8 cellular contexts compared by ENCODE assay signal in genomic region chr2:231297108-231297908, GRCh38.
DNase-seq lines count a peak whose midpoint lies in the region; ATAC-seq and TF ChIP-seq lines count a peak whose summit lies in the region.

No MANE protein-coding gene starts in this region.

- H3K4me1 Mint-ChIP-seq in endodermal cell (peaks cover 12% of the 10 kb centered on the region), type B pancreatic cell (ENCODE audit: unreplicated experiment) (peaks cover 17% of the 10 kb centered on the region)

- no peak overlapping the region for H3K4ac ChIP-seq in mesenchymal stem cell (ENCODE audit: low read depth in 1 of 2, low read length in 2 of 2)

- no peaks in the 10 kb centered on the region for H3K27me3 ChIP-seq in endodermal cell (ENCODE audit: control insufficient read depth, insufficient read depth, low read length, poor library complexity, severe bottlenecking)
- H3K27me3 ChIP-seq in mesenchymal stem cell (ENCODE audit: control insufficient read depth in 1 of 2, insufficient read depth in 1 of 2, low read length in 2 of 2) = no peaks in the 10 kb centered on the region

- ATAC-seq in GM19324 (IDR thresholded peaks at IDR 0.05; ENCODE audit: low FRiP score, unreplicated experiment) = peak; percentile 74

- no peak overlapping the region for H4K8ac ChIP-seq in mesenchymal stem cell (ENCODE audit: low read length)

- H3K9me3 Mint-ChIP-seq in endodermal cell = no peaks in the 10 kb centered on the region
- no peaks in the 10 kb centered on the region for H3K9me3 Mint-ChIP-seq in type B pancreatic cell

- TF ChIP-seq CTCF in endodermal cell (conservative IDR thresholded peaks at IDR 0.05) (peak; percentile 91), type B pancreatic cell (conservative IDR thresholded peaks at IDR 0.05) (peak; percentile 82)

- H2BK120ac ChIP-seq in mesenchymal stem cell (ENCODE audit: low read depth, low read length) = no peak overlapping the region

- H3K36me3 Mint-ChIP-seq in endodermal cell (ENCODE audit: low read depth) (peaks cover 19% of the 10 kb centered on the region), type B pancreatic cell (peaks cover 18% of the 10 kb centered on the region)

- H3K18ac ChIP-seq in mesenchymal stem cell (ENCODE audit: low read depth in 1 of 2, low read length in 2 of 2) = no peak overlapping the region

- no peak overlapping the region for H3K14ac ChIP-seq in mesenchymal stem cell (ENCODE audit: low read length in 2 of 2)

- no peak overlapping the region for H3K23ac ChIP-seq in mesenchymal stem cell (ENCODE audit: low read length in 2 of 2)

- H3K4me2 ChIP-seq in mesenchymal stem cell (ENCODE audit: low read length, poor library complexity, severe bottlenecking) = no peak overlapping the region

- no peaks in the 10 kb centered on the region for H3K9me3 ChIP-seq in endodermal cell (ENCODE audit: control insufficient read depth, low read length)
- no peaks in the 10 kb centered on the region for H3K9me3 ChIP-seq in mesenchymal stem cell (ENCODE audit: control insufficient read depth, low read length)

- no peak overlapping the region for H3K27ac Mint-ChIP-seq in endodermal cell
- H3K27ac Mint-ChIP-seq in type B pancreatic cell = peak overlapping the region; percentile 52

- H3K27ac ChIP-seq in endodermal cell (ENCODE audit: low read depth, low read length) (no peak overlapping the region), mesenchymal stem cell (ENCODE audit: low read length, poor library complexity, severe bottlenecking) (peak overlapping the region; percentile 85)

- H3K79me1 ChIP-seq in mesenchymal stem cell (replicated peaks; ENCODE audit: low read length, poor library complexity, severe bottlenecking) = peaks cover 11% of the 10 kb centered on the region

- H2BK12ac ChIP-seq in mesenchymal stem cell (ENCODE audit: low read length in 2 of 2) = no peak overlapping the region

- WGBS in endodermal cell (ENCODE audit: insufficient coverage in 1 of 2, insufficient read length in 1 of 2), 2 experiments = 57 to 59% methylated on average over 10 to 12 of the region's 12 CpGs
- 49% methylated on average over 11 of the region's 12 CpGs for WGBS in mesenchymal stem cell

- H3K4me1 ChIP-seq in endodermal cell (ENCODE audit: control insufficient read depth, insufficient read depth, low read length) (no peaks in the 10 kb centered on the region), mesenchymal stem cell (ENCODE audit: control insufficient read depth, insufficient read depth, low read depth, low read length) (peaks cover 27% of the 10 kb centered on the region)

- H2AFZ ChIP-seq in mesenchymal stem cell (ENCODE audit: low read depth, low read length) = no peak overlapping the region

- H3K36me3 ChIP-seq in endodermal cell (ENCODE audit: control insufficient read depth, insufficient read depth, low read length) = peaks cover 11% of the 10 kb centered on the region
- H3K36me3 ChIP-seq in mesenchymal stem cell (ENCODE audit: control insufficient read depth in 1 of 2, insufficient read depth in 2 of 2, low read depth in 1 of 2, low read length in 2 of 2) = peaks cover 22 to 91% of the 10 kb centered on the region in 2 experiments

- H3K9ac ChIP-seq in endodermal cell (ENCODE audit: extremely low read depth, low read length, poor library complexity, severe bottlenecking) (no peak overlapping the region), mesenchymal stem cell (ENCODE audit: low read length) (no peak overlapping the region)

- H3K4me3 Mint-ChIP-seq in endodermal cell = no peak overlapping the region
- no peak overlapping the region for H3K4me3 Mint-ChIP-seq in type B pancreatic cell

- H3K4me3 ChIP-seq in endodermal cell (ENCODE audit: low read length) (no peak overlapping the region), mesenchymal stem cell (ENCODE audit: insufficient read depth in 1 of 2, low read depth in 1 of 2, low read length in 2 of 2) (no peak overlapping the region)

- no peak overlapping the region for H4K91ac ChIP-seq in mesenchymal stem cell (ENCODE audit: low read length)

- H3K27me3 Mint-ChIP-seq in endodermal cell (ENCODE audit: insufficient read depth) (no peaks in the 10 kb centered on the region), type B pancreatic cell (no peaks in the 10 kb centered on the region)

- DNase-seq in D341Med (ENCODE audit: low spot score) = peak; percentile 58
- DNase-seq in HT1080 (ENCODE audit: low read depth) = peak; percentile 58
- DNase-seq in SK-MEL-5 (ENCODE audit: low read depth, low spot score) = peak; percentile 82
- DNase-seq in endodermal cell = peak; percentile 92
- peak; percentile 75 for DNase-seq in mesenchymal stem cell
- DNase-seq in type B pancreatic cell (ENCODE audit: extremely low spot score, unreplicated experiment) = no peak
- no peak for DNase-seq in NCI-H187 treated with DMSO at 0.1 percent for 48 hours (lab: John Stamatoyannopoulos, UW)

- no peak overlapping the region for H2BK15ac ChIP-seq in mesenchymal stem cell (ENCODE audit: low read depth, poor library complexity, severe bottlenecking)

- H2BK5ac ChIP-seq in mesenchymal stem cell (ENCODE audit: low read depth, low read length, poor library complexity, severe bottlenecking) = no peak overlapping the region

- H2AK5ac ChIP-seq in mesenchymal stem cell (ENCODE audit: low read length, severe bottlenecking) = no peak overlapping the region

- in situ Hi-C loops in SK-MEL-5 (cut with HindIII; ENCODE audit: low pct_unique_long_range_greater_than_20kb, low sequenced_read_pairs) = no loop called here

Comparison
In these comparisons a context has a peak if more than half of its experiments do, and no peak if none do; other contexts are left out.
1. DNase-seq: peak in D341Med (single experiment), HT1080 (single experiment), SK-MEL-5 (single experiment), endodermal cell (single experiment) and mesenchymal stem cell (single experiment); none in type B pancreatic cell (single experiment) and NCI-H187 treated with DMSO at 0.1 percent for 48 hours (single experiment).